8 cellular contexts compared by ENCODE assay signal in genomic region chr6:40852667-40853383, GRCh38.
DNase-seq lines count a peak whose midpoint lies in the region; ATAC-seq and TF ChIP-seq lines count a peak whose summit lies in the region.

No MANE protein-coding gene starts in this region.

- no peak overlapping the region for H3K4me2 ChIP-seq in PC-3 (ENCODE audit: low read length)

- no peak overlapping the region for H2AFZ ChIP-seq in PC-3 (ENCODE audit: low read length)

- no peaks in the 10 kb centered on the region for H3K9me3 ChIP-seq in A673 (ENCODE audit: low read depth, low read length, poor library complexity, severe bottlenecking)
- H3K9me3 ChIP-seq in PC-3 (ENCODE audit: low read length): no peaks in the 10 kb centered on the region
- H3K9me3 ChIP-seq in uterus: no peaks in the 10 kb centered on the region

- H3K27ac ChIP-seq in A673 (ENCODE audit: low read depth, low read length, poor library complexity, severe bottlenecking) (no peak overlapping the region), PC-3 (ENCODE audit: low read length) (no peak overlapping the region), foreskin keratinocyte (no peak overlapping the region), uterus (no peak overlapping the region)

- TF ChIP-seq CTCF in A673 (conservative IDR thresholded peaks at IDR 0.05; ENCODE audit: low read depth, low read length): peak; percentile 64
- TF ChIP-seq CTCF in PC-3 (conservative IDR thresholded peaks at IDR 0.05; ENCODE audit: low read depth, low read length): peak; percentile 64
- peak; percentile 46 for TF ChIP-seq CTCF in foreskin keratinocyte (conservative IDR thresholded peaks at IDR 0.05)
- no peak for TF ChIP-seq CTCF in uterus (IDR thresholded peaks at IDR 0.05)

- no peaks in the 10 kb centered on the region for H3K79me2 ChIP-seq in PC-3 (ENCODE audit: low read length)

- ATAC-seq in PC-3 (no peak), foreskin keratinocyte (peak; percentile 29), GM18511 (IDR thresholded peaks at IDR 0.05; ENCODE audit: unreplicated experiment) (no peak)

- H4K20me1 ChIP-seq in PC-3 (ENCODE audit: low read length): no peaks in the 10 kb centered on the region

- no TSS peak for BruUV-seq in A673 (replicated peaks; lab: Mats Ljungman, UMichigan)
- no TSS peak for BruUV-seq in PC-3 (replicated peaks; lab: Mats Ljungman, UMichigan)

- no peaks in the 10 kb centered on the region for H3F3A ChIP-seq in PC-3 (ENCODE audit: low read length, unreplicated experiment)

- no peaks in the 10 kb centered on the region for H3K27me3 ChIP-seq in A673 (replicated peaks; ENCODE audit: insufficient read depth, low read depth, low read length, poor library complexity)
- 0 out of 2 replicates have a peak, but pooled peaks cover 6% of the 10 kb centered on the region for H3K27me3 ChIP-seq in PC-3 (ENCODE audit: low read length)
- H3K27me3 ChIP-seq in foreskin keratinocyte: no peaks in the 10 kb centered on the region
- no peaks in the 10 kb centered on the region for H3K27me3 ChIP-seq in uterus

- DNase-seq in A673 (ENCODE audit: low spot score) (peak; percentile 27), ELF-1 (ENCODE audit: low read depth, low spot score) (peak; percentile 86), PC-3 (peak; percentile 30), foreskin keratinocyte (no peak), uterus (no peak), mesenteric fat pad (ENCODE audit: low spot score) (no peak), foreskin melanocyte (no peak)

- H3K36me3 ChIP-seq in A673 (ENCODE audit: insufficient read depth, low read length, poor library complexity, severe bottlenecking) (no peaks in the 10 kb centered on the region), PC-3 (ENCODE audit: low read depth, low read length) (no peaks in the 10 kb centered on the region), uterus (no peaks in the 10 kb centered on the region)

- H3K4me3 ChIP-seq in A673 (ENCODE audit: low read depth, low read length, poor library complexity, severe bottlenecking) (no peak overlapping the region), PC-3 (ENCODE audit: low read length) (no peak overlapping the region), uterus (no peak overlapping the region)

- intact Hi-C loops in A673 (cut with micrococcal nuclease; ENCODE audit: unreplicated experiment) (no loop called here), PC-3 (cut with micrococcal nuclease) (no loop called here), uterus (cut with DNase I; ENCODE audit: low total_unique reads) (no loop called here)

- no peak overlapping the region for H3K9ac ChIP-seq in PC-3 (ENCODE audit: low read length)

- no peak for TF ChIP-seq POLR2A in uterus (IDR thresholded peaks at IDR 0.05)

- CTCF ChIA-PET in A673 (lab: Charles Lee) (no interaction called here), PC-3 (lab: Charles Lee) (interaction anchor here (0.6 kb wide), 1 partner anchor 175 kb away, joined by 3 read pairs; no protein-coding TSS in a partner anchor)

- H3K9me2 ChIP-seq in PC-3 (replicated peaks; ENCODE audit: low read length): no peaks in the 10 kb centered on the region

- H3K4me1 ChIP-seq in A673 (ENCODE audit: insufficient read depth, low read length, poor library complexity, severe bottlenecking): no peaks in the 10 kb centered on the region
- H3K4me1 ChIP-seq in PC-3 (ENCODE audit: insufficient read depth, low read length): no peaks in the 10 kb centered on the region
- no peaks in the 10 kb centered on the region for H3K4me1 ChIP-seq in foreskin keratinocyte
- no peaks in the 10 kb centered on the region for H3K4me1 ChIP-seq in uterus

- POLR2A ChIA-PET in A673 (lab: Charles Lee; ENCODE audit: low non-redundant PET): no interaction called here
- POLR2A ChIA-PET in PC-3 (lab: Charles Lee; ENCODE audit: unreplicated experiment): no interaction called here

Comparison
In these comparisons a context has a peak if more than half of its experiments do, and no peak if none do; other contexts are left out.
1. DNase-seq: peak in A673 (single experiment), ELF-1 (single experiment) and PC-3 (single experiment); none in foreskin keratinocyte (0 of 2), uterus (0 of 2), mesenteric fat pad (single experiment) and foreskin melanocyte (single experiment).
2. CTCF ChIP-seq: peak in A673 (single experiment), PC-3 (single experiment) and foreskin keratinocyte (single experiment); none in uterus (0 of 4).